9 cellular contexts compared by ENCODE assay signal in the genomic region with DNA sequence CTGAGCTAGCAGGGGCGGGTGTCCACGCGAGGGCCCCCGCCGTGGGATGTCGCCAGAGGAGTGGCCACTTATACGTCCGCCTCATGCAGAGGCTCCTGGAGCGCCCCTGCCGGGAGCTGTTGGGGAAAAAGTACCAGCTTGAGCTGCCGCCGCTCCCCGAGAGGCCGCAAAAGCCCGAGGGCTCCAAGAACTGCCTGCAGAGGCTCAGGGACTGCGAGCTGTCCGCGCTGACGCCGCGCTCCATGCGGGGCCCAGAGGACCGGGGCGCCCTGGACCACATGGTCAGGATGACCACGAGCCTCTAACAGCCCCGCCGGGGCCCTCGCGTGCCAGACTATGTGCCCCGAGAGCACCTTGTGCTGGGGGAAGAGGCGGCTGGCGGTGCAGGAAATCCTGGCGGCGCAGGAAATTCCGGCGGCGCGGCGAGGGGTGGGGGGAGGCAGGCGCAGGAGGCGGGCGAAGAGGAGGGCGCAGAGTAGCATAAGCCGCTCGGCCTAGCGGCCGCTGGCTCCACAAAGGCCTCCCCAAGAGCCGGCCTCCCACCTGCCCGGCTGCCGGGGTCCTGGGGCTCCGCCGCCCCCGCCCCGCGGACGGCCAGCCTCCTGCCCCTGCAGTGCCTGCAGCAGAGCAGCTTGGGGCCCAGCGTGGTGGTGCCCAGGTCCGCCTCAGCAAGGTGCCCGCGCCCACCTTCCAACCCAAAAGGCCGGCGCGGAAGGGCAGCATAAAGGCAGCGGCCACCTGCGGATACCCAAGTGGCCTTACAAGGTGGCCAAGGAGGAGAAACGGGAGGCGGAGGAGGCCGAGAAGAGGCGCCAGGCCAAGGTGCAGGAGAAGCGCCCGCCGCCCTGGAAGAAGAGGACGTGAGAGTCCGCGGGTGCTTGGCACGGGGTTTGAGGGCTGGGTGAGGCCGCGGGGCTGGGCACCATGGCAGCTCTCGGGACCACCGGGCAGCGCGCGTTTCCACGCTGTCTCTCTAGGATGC. TPM values are rescaled to one million over a fixed set of nuclear protein-coding genes. Genes with fewer than 3 reads are reported as not detected.
DNase-seq lines count a peak whose midpoint lies in the region; ATAC-seq lines count a peak whose summit lies in the region.
"Had no signal": no experiment of that assay in that cellular context is flagged by ENCODE, and none has a peak within 500 bp of the region (broad histone marks: within the 10 kb centered on the region; RNA-seq: fewer than 3 reads in every experiment).

No MANE protein-coding gene starts in this region.

- CTCF ChIA-PET in activated CD4-positive, alpha-beta T cell treated with anti-CD3 and anti-CD28 coated beads, Interleukin-2, amount 10 ng/mL, durations not matched to agents 7 days and 5 days (lab: Charles Lee): interaction anchor here (0.9 to 1.2 kb wide), 2 partner anchors 10 to 152 kb away, joined by 3 read pairs; no protein-coding TSS in a partner anchor

- intact Hi-C loops in dendritic cell treated with granulocyte-macrophage colony-stimulating factor and Interleukin-4, amounts not matched to agents 40 ng/mL and 50 ng/mL, for 4 days (cut with micrococcal nuclease): no loop called here

- peaks cover 16% of the 10 kb centered on the region for H3K4me1 Mint-ChIP-seq in activated CD4-positive, alpha-beta T cell treated with anti-CD3 and anti-CD28 coated beads, Interleukin-2, amount 10 ng/mL, durations not matched to agents 7 days and 5 days
- peaks cover 14% of the 10 kb centered on the region for H3K4me1 Mint-ChIP-seq in dendritic cell treated with granulocyte-macrophage colony-stimulating factor and Interleukin-4, amounts not matched to agents 40 ng/mL and 50 ng/mL, for 4 days (ENCODE audit: low read depth)
- peaks cover 17% of the 10 kb centered on the region for H3K4me1 Mint-ChIP-seq in stimulated activated effector memory CD8-positive, alpha-beta T cell treated with anti-CD3 and anti-CD28 coated beads, Interleukin-12 subunit alpha, Interleukin-12 subunit beta, amount 100 ng/mL, for 72 hours

- no peaks in the 10 kb centered on the region for H3K9me3 ChIP-seq in mononuclear cell (ENCODE audit: low read depth, low read length)

- DNase-seq in DMS53 (lab: John Stamatoyannopoulos, UW) (peak; percentile 93), NCI-H146 (lab: John Stamatoyannopoulos, UW) (peak; percentile 84)
- DNase-seq in activated CD4-positive, alpha-beta T cell treated with anti-CD3 and anti-CD28 coated beads, Interleukin-2, amount 10 ng/mL, durations not matched to agents 7 days and 5 days: peak; percentile 65
- peak; percentile 24 to 69 for DNase-seq in stimulated activated effector memory CD8-positive, alpha-beta T cell treated with anti-CD3 and anti-CD28 coated beads, Interleukin-12 subunit alpha, Interleukin-12 subunit beta, amount 100 ng/mL, for 72 hours (ENCODE audit: low spot score in 2 of 2)

- H3K4me3 ChIP-seq in mononuclear cell (ENCODE audit: low read length): peak overlapping the region; percentile 43

- H3K27me3 ChIP-seq in mononuclear cell (ENCODE audit: insufficient read depth, low read length): no peaks in the 10 kb centered on the region

- H3K9me3 Mint-ChIP-seq in activated CD4-positive, alpha-beta T cell treated with anti-CD3 and anti-CD28 coated beads, Interleukin-2, amount 10 ng/mL, durations not matched to agents 7 days and 5 days: peaks cover 2% of the 10 kb centered on the region
- H3K9me3 Mint-ChIP-seq in dendritic cell treated with granulocyte-macrophage colony-stimulating factor and Interleukin-4, amounts not matched to agents 40 ng/mL and 50 ng/mL, for 4 days: no peaks in the 10 kb centered on the region
- no peaks in the 10 kb centered on the region for H3K9me3 Mint-ChIP-seq in stimulated activated effector memory CD8-positive, alpha-beta T cell treated with anti-CD3 and anti-CD28 coated beads, Interleukin-12 subunit alpha, Interleukin-12 subunit beta, amount 100 ng/mL, for 72 hours

- ATAC-seq in GM21723 (IDR thresholded peaks at IDR 0.05; ENCODE audit: unreplicated experiment) (peak; percentile 68), HG03520 (IDR thresholded peaks at IDR 0.05; ENCODE audit: unreplicated experiment) (no peak)
- ATAC-seq in stimulated activated effector memory CD8-positive, alpha-beta T cell treated with anti-CD3 and anti-CD28 coated beads, Interleukin-12 subunit alpha, Interleukin-12 subunit beta, amount 100 ng/mL, for 72 hours: peak; percentile 71

- peaks cover 10% of the 10 kb centered on the region for H3K4me1 ChIP-seq in mononuclear cell (ENCODE audit: insufficient read depth, low read length)

- H3K27me3 Mint-ChIP-seq in activated CD4-positive, alpha-beta T cell treated with anti-CD3 and anti-CD28 coated beads, Interleukin-2, amount 10 ng/mL, durations not matched to agents 7 days and 5 days: peaks cover 2% of the 10 kb centered on the region
- peaks cover 17% of the 10 kb centered on the region for H3K27me3 Mint-ChIP-seq in dendritic cell treated with granulocyte-macrophage colony-stimulating factor and Interleukin-4, amounts not matched to agents 40 ng/mL and 50 ng/mL, for 4 days

- POLR2A ChIA-PET in activated CD4-positive, alpha-beta T cell treated with anti-CD3 and anti-CD28 coated beads, Interleukin-2, amount 10 ng/mL, durations not matched to agents 7 days and 5 days (lab: Charles Lee): no interaction called here

- peaks cover 36% of the 10 kb centered on the region for H3K36me3 Mint-ChIP-seq in activated CD4-positive, alpha-beta T cell treated with anti-CD3 and anti-CD28 coated beads, Interleukin-2, amount 10 ng/mL, durations not matched to agents 7 days and 5 days (ENCODE audit: low read depth)
- H3K36me3 Mint-ChIP-seq in dendritic cell treated with granulocyte-macrophage colony-stimulating factor and Interleukin-4, amounts not matched to agents 40 ng/mL and 50 ng/mL, for 4 days (ENCODE audit: low read depth): no peaks in the 10 kb centered on the region
- H3K36me3 Mint-ChIP-seq in stimulated activated effector memory CD8-positive, alpha-beta T cell treated with anti-CD3 and anti-CD28 coated beads, Interleukin-12 subunit alpha, Interleukin-12 subunit beta, amount 100 ng/mL, for 72 hours: no peaks in the 10 kb centered on the region
- H3K36me3 Mint-ChIP-seq: brain had no signal

- peak overlapping the region; percentile 85 for H3K27ac Mint-ChIP-seq in activated CD4-positive, alpha-beta T cell treated with anti-CD3 and anti-CD28 coated beads, Interleukin-2, amount 10 ng/mL, durations not matched to agents 7 days and 5 days
- H3K27ac Mint-ChIP-seq in dendritic cell treated with granulocyte-macrophage colony-stimulating factor and Interleukin-4, amounts not matched to agents 40 ng/mL and 50 ng/mL, for 4 days: no peak overlapping the region
- H3K27ac Mint-ChIP-seq in stimulated activated effector memory CD8-positive, alpha-beta T cell treated with anti-CD3 and anti-CD28 coated beads, Interleukin-12 subunit alpha, Interleukin-12 subunit beta, amount 100 ng/mL, for 72 hours: peak overlapping the region; percentile 63
- H3K27ac Mint-ChIP-seq: brain had no signal

- H3K4me3 Mint-ChIP-seq in activated CD4-positive, alpha-beta T cell treated with anti-CD3 and anti-CD28 coated beads, Interleukin-2, amount 10 ng/mL, durations not matched to agents 7 days and 5 days: peak overlapping the region; percentile 86
- H3K4me3 Mint-ChIP-seq in dendritic cell treated with granulocyte-macrophage colony-stimulating factor and Interleukin-4, amounts not matched to agents 40 ng/mL and 50 ng/mL, for 4 days: peak overlapping the region; percentile 68
- peak overlapping the region; percentile 70 for H3K4me3 Mint-ChIP-seq in stimulated activated effector memory CD8-positive, alpha-beta T cell treated with anti-CD3 and anti-CD28 coated beads, Interleukin-12 subunit alpha, Interleukin-12 subunit beta, amount 100 ng/mL, for 72 hours

RNA-seq across cellular contexts. Expression of a gene that starts 42.1 kb away (rescaled TPM):
- total RNA-seq in activated CD4-positive, alpha-beta T cell treated with anti-CD3 and anti-CD28 coated beads, Interleukin-2, amount 10 ng/mL, durations not matched to agents 7 days and 5 days: not detected
- total RNA-seq in mononuclear cell: not detected
